10 cellular contexts compared by ENCODE assay signal in the genomic region with DNA sequence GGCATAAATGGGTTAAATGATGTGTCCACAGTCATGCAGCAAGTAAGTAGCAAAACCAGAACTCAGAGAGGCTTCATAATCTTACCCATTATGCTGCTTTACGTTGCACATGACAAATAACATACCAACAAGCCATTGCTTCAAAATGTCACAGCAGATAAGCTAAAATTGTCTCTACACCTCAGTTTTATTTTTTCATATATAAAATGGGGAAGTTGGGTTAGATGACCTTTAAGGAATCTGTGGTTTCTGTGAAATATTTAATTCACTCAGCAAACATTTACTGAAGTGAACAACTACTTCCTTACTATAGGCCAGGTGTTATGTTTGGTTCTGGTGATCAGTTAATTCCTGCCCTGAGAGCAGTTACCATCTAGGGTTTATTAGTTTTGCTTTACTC. TPM values are rescaled to one million over a fixed set of nuclear protein-coding genes. Genes with fewer than 3 reads are reported as not detected.
DNase-seq lines count a peak whose midpoint lies in the region; ATAC-seq and TF ChIP-seq lines count a peak whose summit lies in the region.
"Had no signal": no experiment of that assay in that cellular context is flagged by ENCODE, and none has a peak within 500 bp of the region (broad histone marks: within the 10 kb centered on the region; RNA-seq: fewer than 3 reads in every experiment).

No MANE protein-coding gene starts in this region.

- DNase-seq in adrenal gland (no peak), islet precursor cell (no peak), putamen (ENCODE audit: low spot score) (no peak), foreskin keratinocyte (no peak)
- peak in 1 of 10 donors; percentile 3 for DNase-seq in naive thymus-derived CD8-positive, alpha-beta T cell
- DNase-seq: H9, NCI-H1092 had no signal

- POLR2A ChIA-PET in naive thymus-derived CD8-positive, alpha-beta T cell (lab: Charles Lee): interaction anchor here (0.6 to 2.3 kb wide), 15 partner anchors 24 to 160 kb away, joined by 3 to 10 read pairs (median 3); a partner anchor contains a TSS

- H2AFZ ChIP-seq in ACC112 (ENCODE audit: low read length, unreplicated experiment): no peak overlapping the region

- H3K4me3 ChIP-seq in ACC112 (ENCODE audit: low read depth, low read length) (no peak overlapping the region), adrenal gland (peak overlapping the region in 1 of 4 donors; percentile 6)

- no peaks in the 10 kb centered on the region for H3K27me3 Mint-ChIP-seq in naive thymus-derived CD8-positive, alpha-beta T cell

- H3K36me3 Mint-ChIP-seq in naive thymus-derived CD8-positive, alpha-beta T cell: peaks cover 0 to 27% (median 6%) of the 10 kb centered on the region in 3 donors

- no peaks in the 10 kb centered on the region for H3K27me3 ChIP-seq in ACC112 (ENCODE audit: insufficient read depth, low read length)
- no peaks in the 10 kb centered on the region for H3K27me3 ChIP-seq in adrenal gland
- H3K27me3 ChIP-seq in foreskin keratinocyte: no peaks in the 10 kb centered on the region

- intact Hi-C loops in adrenal gland (cut with DNase I): no loop called here

- H3K4me1 ChIP-seq in ACC112 (ENCODE audit: control insufficient read depth, insufficient read depth, low read length, unreplicated experiment): peaks cover 20% of the 10 kb centered on the region
- H3K4me1 ChIP-seq in adrenal gland (replicated peaks in 1 of 2): peaks cover 28 to 65% of the 10 kb centered on the region in 2 donors
- peaks cover 20% of the 10 kb centered on the region for H3K4me1 ChIP-seq in foreskin keratinocyte

- no peak for TF ChIP-seq CTCF in adrenal gland (IDR thresholded peaks at IDR 0.05)
- TF ChIP-seq CTCF in foreskin keratinocyte (conservative IDR thresholded peaks at IDR 0.05): no peak

- H3K9me3 ChIP-seq in adrenal gland (replicated peaks in 1 of 3): no peaks in the 10 kb centered on the region

- H3K27ac Mint-ChIP-seq in naive thymus-derived CD8-positive, alpha-beta T cell: peak overlapping the region; percentile 82 to 99 (median 93)

- H3K79me2 ChIP-seq in ACC112 (ENCODE audit: control insufficient read depth, insufficient read depth, low read length, unreplicated experiment): peaks cover 39% of the 10 kb centered on the region

- peaks cover 12 to 68% (median 56%) of the 10 kb centered on the region in 4 donors for H3K4me1 Mint-ChIP-seq in naive thymus-derived CD8-positive, alpha-beta T cell

- ATAC-seq in HG03175 (IDR thresholded peaks at IDR 0.05; ENCODE audit: unreplicated experiment): peak; percentile 45
- peak in 1 of 2 donors; percentile 1 for ATAC-seq in naive thymus-derived CD8-positive, alpha-beta T cell
- no peak for ATAC-seq in HG02759 (IDR thresholded peaks at IDR 0.05; ENCODE audit: unreplicated experiment)
- ATAC-seq in foreskin keratinocyte: no peak

- H3K36me3 ChIP-seq in ACC112 (ENCODE audit: insufficient read depth, low read length) (no peaks in the 10 kb centered on the region), adrenal gland (replicated peaks in 1 of 2) (peaks cover 0 to 18% of the 10 kb centered on the region in 2 donors)

- WGBS in adrenal gland, 4 donors: 0 to 28% (median 13%) methylated on average over 1 of the region's 1 CpG

- peak overlapping the region; percentile 64 to 100 (median 83) for H3K4me3 Mint-ChIP-seq in naive thymus-derived CD8-positive, alpha-beta T cell
- H3K4me3 Mint-ChIP-seq: H9 had no signal

- no peaks in the 10 kb centered on the region for H3K9me3 Mint-ChIP-seq in naive thymus-derived CD8-positive, alpha-beta T cell
- H3K9me3 Mint-ChIP-seq: H9 had no signal

- H3K27ac ChIP-seq in ACC112 (ENCODE audit: low read depth, low read length) (0 out of 2 replicates have a peak overlapping the region, but pooled peaks have one; percentile 1), adrenal gland (peak overlapping the region in 4 of 5 donors; percentile 35 to 100 (median 75)), foreskin keratinocyte (no peak overlapping the region)

- TF ChIP-seq POLR2A in adrenal gland (IDR thresholded peaks at IDR 0.05): no peak

RNA-seq across cellular contexts. Expression of a gene that starts 2.3 kb away (rescaled TPM):
- 10 to 100 TPM; 26.6 to 57.4 (median 36.7) TPM for total RNA-seq in adrenal gland
- polyA plus RNA-seq in adrenal gland: 100 to 1,000 TPM in 1 of 3 donors, 10 to 100 TPM in 1, 1 to 10 TPM in 1; 9.7 to 101 (median 10.1) TPM
- 10 to 100 TPM; 23.8 to 24.7 TPM for total RNA-seq in naive thymus-derived CD8-positive, alpha-beta T cell
- 10 to 100 TPM; 21.2 to 44.4 (median 31.4) TPM for polyA plus RNA-seq in naive thymus-derived CD8-positive, alpha-beta T cell
- 27.7 and 28.8 TPM in 2 replicates for total RNA-seq in foreskin keratinocyte
- 15.8 and 18.8 TPM in 2 replicates for polyA plus RNA-seq in foreskin keratinocyte

RNA-seq across cellular contexts. Expression of a gene that starts 2.5 kb away (rescaled TPM):
- 100 to 1,000 TPM in 7 of 8 donors, 10 to 100 TPM in 1; 69.1 to 170 (median 139) TPM for total RNA-seq in adrenal gland
- polyA plus RNA-seq in adrenal gland: 100 to 1,000 TPM; 102 to 186 (median 128) TPM
- 100 to 1,000 TPM; 121 to 128 TPM for total RNA-seq in naive thymus-derived CD8-positive, alpha-beta T cell
- 100 to 1,000 TPM; 419 to 453 (median 444) TPM for polyA plus RNA-seq in naive thymus-derived CD8-positive, alpha-beta T cell
- total RNA-seq in foreskin keratinocyte: 64.6 and 65.6 TPM in 2 replicates
- polyA plus RNA-seq in foreskin keratinocyte: 80.3 and 85.6 TPM in 2 replicates

RNA-seq across cellular contexts. Expression of a gene that starts 55.4 kb away (rescaled TPM):
- 100 to 1,000 TPM; 211 to 711 (median 386) TPM for total RNA-seq in adrenal gland
- polyA plus RNA-seq in adrenal gland: 100 to 1,000 TPM; 109 to 149 (median 123) TPM
- 10 to 100 TPM; 23.8 to 29.6 TPM for total RNA-seq in naive thymus-derived CD8-positive, alpha-beta T cell
- polyA plus RNA-seq in naive thymus-derived CD8-positive, alpha-beta T cell: 100 to 1,000 TPM in 2 of 3 donors, 10 to 100 TPM in 1; 68.0 to 190 (median 189) TPM
- 276 and 302 TPM in 2 replicates for total RNA-seq in foreskin keratinocyte
- polyA plus RNA-seq in foreskin keratinocyte: 260 and 285 TPM in 2 replicates
